In the genomic region with DNA sequence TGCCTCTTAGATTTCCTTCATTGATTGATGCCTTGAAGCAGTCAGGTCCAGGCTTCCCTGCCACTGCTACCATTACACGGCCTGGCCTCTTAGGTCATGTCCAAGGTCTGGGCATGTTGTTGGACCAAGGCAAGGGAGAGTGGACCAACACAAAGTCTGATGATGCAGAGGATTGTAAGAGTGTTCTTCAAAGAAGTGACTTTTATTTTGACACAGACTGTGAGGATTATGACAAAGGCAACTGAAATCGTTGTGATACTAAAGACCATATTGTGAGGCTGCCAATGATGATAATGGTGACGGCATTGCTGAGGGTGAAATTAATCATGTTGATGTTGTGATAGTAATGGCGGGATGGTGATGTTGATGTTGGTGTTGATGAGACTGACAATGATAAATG, we compare ENCODE assay signal across 27 cellular contexts.
"Had no signal": no experiment of that assay in that cellular context is flagged by ENCODE, and none has a peak within 500 bp of the region (broad histone marks: within the 10 kb centered on the region; RNA-seq: fewer than 3 reads in every experiment).

No MANE protein-coding gene starts in this region.

- ATAC-seq: activated CD8-positive, alpha-beta memory T cell treated with anti-CD3 and anti-CD28 coated beads, Interleukin-2, amount 10 ng/mL, durations not matched to agents 7 days and 5 days; activated naive CD4-positive, alpha-beta T cell treated with anti-CD3 and anti-CD28 coated beads, Interleukin-2, amount 50 U/mL, for 72 hours; gastroesophageal sphincter; left colon; naive thymus-derived CD4-positive, alpha-beta T cell; stimulated activated effector memory CD8-positive, alpha-beta T cell treated with anti-CD3 and anti-CD28 coated beads, Interleukin-12 subunit alpha, Interleukin-12 subunit beta, amount 100 ng/mL, for 72 hours had no signal

- H3K4me3 Mint-ChIP-seq: activated CD4-positive, alpha-beta memory T cell treated with anti-CD3 and anti-CD28 coated beads, Interleukin-2, amount 10 ng/mL, durations not matched to agents 7 days and 5 days; activated CD8-positive, alpha-beta memory T cell treated with anti-CD3 and anti-CD28 coated beads, Interleukin-2, amount 10 ng/mL, durations not matched to agents 7 days and 5 days; central memory CD8-positive, alpha-beta T cell; mesothelial cell of epicardium; naive thymus-derived CD4-positive, alpha-beta T cell; neural progenitor cell; stimulated activated effector memory CD8-positive, alpha-beta T cell treated with anti-CD3 and anti-CD28 coated beads, Interleukin-12 subunit alpha, Interleukin-12 subunit beta, amount 100 ng/mL, for 72 hours; stimulated activated naive CD8-positive, alpha-beta T cell treated with anti-CD3 and anti-CD28 coated beads, Interleukin-15, Interleukin-2, amounts not matched to agents 100 ng/mL and 50 ng/mL, for 24 hours had no signal

- H3K9me3 Mint-ChIP-seq: activated CD4-positive, alpha-beta memory T cell treated with anti-CD3 and anti-CD28 coated beads, Interleukin-2, amount 10 ng/mL, durations not matched to agents 7 days and 5 days; activated naive CD4-positive, alpha-beta T cell treated with anti-CD3 and anti-CD28 coated beads, Interleukin-2, amount 50 U/mL, for 72 hours; activated T-helper 2 cell treated with anti-CD3 and anti-CD28 coated beads, Interferon-gamma antibody, Interleukin-2, Interleukin-4, amounts not matched to agents 10 μg/mL and 5 μg/mL and 100 μg/mL, durations not matched to agents 14 hours and 24 hours and 36 hours; central memory CD8-positive, alpha-beta T cell; mesothelial cell of epicardium; naive thymus-derived CD4-positive, alpha-beta T cell; neural progenitor cell; stimulated activated effector memory CD8-positive, alpha-beta T cell treated with anti-CD3 and anti-CD28 coated beads, Interleukin-12 subunit alpha, Interleukin-12 subunit beta, amount 100 ng/mL, for 72 hours; stimulated activated naive CD8-positive, alpha-beta T cell treated with anti-CD3 and anti-CD28 coated beads, Interleukin-15, Interleukin-2, amounts not matched to agents 100 ng/mL and 50 ng/mL, for 24 hours had no signal

- H3K27me3 ChIP-seq: breast epithelium, hepatocyte, neural progenitor cell had no signal

- H3K4me3 ChIP-seq: breast epithelium, gastroesophageal sphincter, hepatocyte, neural progenitor cell, sigmoid colon, thoracic aorta, uterus had no signal

- H3K36me3 ChIP-seq: breast epithelium, gastroesophageal sphincter, neural progenitor cell, sigmoid colon, thoracic aorta, uterus had no signal

- DNase-seq: activated CD4-positive, alpha-beta T cell treated with anti-CD3 and anti-CD28 coated beads for 48 hours; activated T-cell treated with anti-CD3 and anti-CD28 coated beads, Interleukin-2, amount 50 U/mL, for 48 hours; effector memory CD4-positive, alpha-beta T cell; erythroblast; kidney; left colon; mammary epithelial cell; naive thymus-derived CD4-positive, alpha-beta T cell; sigmoid colon; small intestine; stimulated activated CD4-positive, alpha-beta T cell treated with anti-CD3 and anti-CD28 coated beads, Interleukin-4, amount 100 ng/mL, for 24 hours; trophoblast cell; uterus had no signal

- H3K4me1 Mint-ChIP-seq: activated CD4-positive, alpha-beta memory T cell treated with anti-CD3 and anti-CD28 coated beads, Interleukin-2, amount 10 ng/mL, durations not matched to agents 7 days and 5 days; activated CD8-positive, alpha-beta memory T cell treated with anti-CD3 and anti-CD28 coated beads, Interleukin-2, amount 10 ng/mL, durations not matched to agents 7 days and 5 days; central memory CD8-positive, alpha-beta T cell; mesothelial cell of epicardium; naive thymus-derived CD4-positive, alpha-beta T cell; stimulated activated effector memory CD8-positive, alpha-beta T cell treated with anti-CD3 and anti-CD28 coated beads, Interleukin-12 subunit alpha, Interleukin-12 subunit beta, amount 100 ng/mL, for 72 hours had no signal

- H3K4me1 ChIP-seq: breast epithelium, gastroesophageal sphincter, sigmoid colon, uterus had no signal

- H3K9me3 ChIP-seq: breast epithelium, gastroesophageal sphincter, sigmoid colon, thoracic aorta, uterus had no signal

- H3K4me2 ChIP-seq: hepatocyte, neural progenitor cell had no signal

- H3K9ac ChIP-seq: neural progenitor cell had no signal

- H3K27ac Mint-ChIP-seq: activated CD4-positive, alpha-beta memory T cell treated with anti-CD3 and anti-CD28 coated beads, Interleukin-2, amount 10 ng/mL, durations not matched to agents 7 days and 5 days; activated CD8-positive, alpha-beta memory T cell treated with anti-CD3 and anti-CD28 coated beads, Interleukin-2, amount 10 ng/mL, durations not matched to agents 7 days and 5 days; activated naive CD4-positive, alpha-beta T cell treated with anti-CD3 and anti-CD28 coated beads, Interleukin-2, amount 50 U/mL, for 72 hours; activated T-helper 2 cell treated with anti-CD3 and anti-CD28 coated beads, Interferon-gamma antibody, Interleukin-2, Interleukin-4, amounts not matched to agents 10 μg/mL and 5 μg/mL and 100 μg/mL, durations not matched to agents 14 hours and 24 hours and 36 hours; mesothelial cell of epicardium; naive thymus-derived CD4-positive, alpha-beta T cell; neural progenitor cell; stimulated activated effector memory CD8-positive, alpha-beta T cell treated with anti-CD3 and anti-CD28 coated beads, Interleukin-12 subunit alpha, Interleukin-12 subunit beta, amount 100 ng/mL, for 72 hours; stimulated activated naive CD8-positive, alpha-beta T cell treated with anti-CD3 and anti-CD28 coated beads, Interleukin-15, Interleukin-2, amounts not matched to agents 100 ng/mL and 50 ng/mL, for 24 hours had no signal

- H3K27ac ChIP-seq: breast epithelium, gastroesophageal sphincter, hepatocyte, neural progenitor cell, sigmoid colon, thoracic aorta, uterus, VCaP had no signal

- H3K36me3 Mint-ChIP-seq: activated CD8-positive, alpha-beta memory T cell treated with anti-CD3 and anti-CD28 coated beads, Interleukin-2, amount 10 ng/mL, durations not matched to agents 7 days and 5 days; activated naive CD4-positive, alpha-beta T cell treated with anti-CD3 and anti-CD28 coated beads, Interleukin-2, amount 50 U/mL, for 72 hours; mesothelial cell of epicardium; naive thymus-derived CD4-positive, alpha-beta T cell; neural progenitor cell; stimulated activated effector memory CD8-positive, alpha-beta T cell treated with anti-CD3 and anti-CD28 coated beads, Interleukin-12 subunit alpha, Interleukin-12 subunit beta, amount 100 ng/mL, for 72 hours had no signal

- H3K27me3 Mint-ChIP-seq: activated CD4-positive, alpha-beta memory T cell treated with anti-CD3 and anti-CD28 coated beads, Interleukin-2, amount 10 ng/mL, durations not matched to agents 7 days and 5 days; activated CD8-positive, alpha-beta memory T cell treated with anti-CD3 and anti-CD28 coated beads, Interleukin-2, amount 10 ng/mL, durations not matched to agents 7 days and 5 days had no signal
